In genomic region chr17:2400474-2400866, GRCh38 we compare ENCODE assay signal across 1 cellular context.
A peak's percentile ranks its signal among the peaks of the same experiment; 100 is the strongest.
TF ChIP-seq lines count a peak whose summit lies in the region.

No MANE protein-coding gene starts in this region.

TF ChIP-seq in K562, 482 proteins besides CTCF, POLR2A, EP300 and RAD21 (continued from another document):
- TF ChIP-seq ZNF146 (CRISPR knock-in tag; IDR thresholded peaks at IDR 0.05; ENCODE audit: unreplicated experiment) (no peak), PHF21A (IDR thresholded peaks at IDR 0.05; ENCODE audit: borderline replicate concordance, low read depth) (no peak), HMG20A (CRISPR knock-in tag; conservative IDR thresholded peaks at IDR 0.05) (no peak), HOXB6 (CRISPR knock-in tag; IDR thresholded peaks at IDR 0.05; ENCODE audit: borderline replicate concordance) (no peak), RBFOX2 (IDR thresholded peaks at IDR 0.05; ENCODE audit: low read depth, low read length) (peak; percentile 49), SMAD4 (CRISPR knock-in tag; conservative IDR thresholded peaks at IDR 0.05) (no peak), RCOR1 (IDR thresholded peaks at IDR 0.05; ENCODE audit: borderline replicate concordance in 1 of 2, low read depth in 2 of 2, low read length in 2 of 2) (no peak), RNF219 (CRISPR knock-in tag; IDR thresholded peaks at IDR 0.05) (no peak), KAT2B (IDR thresholded peaks at IDR 0.05; ENCODE audit: low read depth, low read length) (no peak), PTRF (tag; IDR thresholded peaks at IDR 0.05) (no peak), ZEB2 (IDR thresholded peaks at IDR 0.05) (no peak), ZNF263 (CRISPR knock-in tag; IDR thresholded peaks at IDR 0.05; ENCODE audit: borderline replicate concordance) (peak; percentile 26; the same call in 1 of the 2 replicates), MAX (CRISPR knock-in tag; IDR thresholded peaks at IDR 0.05) (no peak), ZHX1 (conservative IDR thresholded peaks at IDR 0.05; ENCODE audit: low read length) (no peak), ATF2 (CRISPR knock-in tag; IDR thresholded peaks at IDR 0.05) (no peak), GATAD2A (IDR thresholded peaks at IDR 0.05) (no peak), SMARCE1 (IDR thresholded peaks at IDR 0.05) (no peak), SMAD1 (IDR thresholded peaks at IDR 0.05; ENCODE audit: low read depth, low read length, partially characterized antibody) (no peak)
